8 cellular contexts compared by ENCODE assay signal in genomic region chr10:76547352-76547972, GRCh38.
DNase-seq lines count a peak whose midpoint lies in the region; ATAC-seq and TF ChIP-seq lines count a peak whose summit lies in the region.

No MANE protein-coding gene starts in this region.

- H3K9ac ChIP-seq in fibroblast of lung (ENCODE audit: insufficient read depth, low read length), result no peak overlapping the region

- no peaks in the 10 kb centered on the region for H3K27me3 ChIP-seq in fibroblast of lung (ENCODE audit: control insufficient read depth, insufficient read depth, low read length)

- H3K4me3 ChIP-seq in fibroblast of lung (replicated peaks in 1 of 4; ENCODE audit: control extremely low read depth in 1 of 4, insufficient read depth in 1 of 4, low read depth in 3 of 4, low read length in 4 of 4), result peak overlapping the region in 1 of 4 experiments; percentile 17

- CTCF ChIA-PET in activated CD8-positive, alpha-beta memory T cell treated with anti-CD3 and anti-CD28 coated beads, Interleukin-2, amount 10 ng/mL, durations not matched to agents 7 days and 5 days (lab: Charles Lee), result interaction anchor here (0.8 to 1.3 kb wide), 2 partner anchors 8 to 458 kb away, joined by 3 read pairs; no protein-coding TSS in a partner anchor

- H3K27ac ChIP-seq in fibroblast of lung (ENCODE audit: insufficient read depth, low read length), result no peak overlapping the region

- DNase-seq in Ammon's horn (ENCODE audit: low spot score), result peak; percentile 86
- peak; percentile 42 for DNase-seq in HS-5 (ENCODE audit: low read depth)
- DNase-seq in NCI-H748 treated with DMSO at 0.1 percent for 48 hours (lab: John Stamatoyannopoulos, UW), result peak; percentile 70
- peak; percentile 61 for DNase-seq in activated CD8-positive, alpha-beta memory T cell treated with anti-CD3 and anti-CD28 coated beads, Interleukin-2, amount 10 ng/mL, durations not matched to agents 7 days and 5 days
- DNase-seq in fibroblast of lung (ENCODE audit: low read depth in 2 of 2), result peak; percentile 69 to 87
- DNase-seq in type B pancreatic cell (ENCODE audit: extremely low spot score, unreplicated experiment), result peak; percentile 83

- ATAC-seq in GM18868 (IDR thresholded peaks at IDR 0.05; ENCODE audit: unreplicated experiment), result peak; percentile 82
- ATAC-seq in activated CD8-positive, alpha-beta memory T cell treated with anti-CD3 and anti-CD28 coated beads, Interleukin-2, amount 10 ng/mL, durations not matched to agents 7 days and 5 days, result no peak

- no peaks in the 10 kb centered on the region for H3K9me3 Mint-ChIP-seq in activated CD8-positive, alpha-beta memory T cell treated with anti-CD3 and anti-CD28 coated beads, Interleukin-2, amount 10 ng/mL, durations not matched to agents 7 days and 5 days (ENCODE audit: low read depth)
- H3K9me3 Mint-ChIP-seq in nephron (no peaks in the 10 kb centered on the region), type B pancreatic cell (no peaks in the 10 kb centered on the region)

- no peaks in the 10 kb centered on the region for H4K20me1 ChIP-seq in fibroblast of lung (ENCODE audit: control insufficient read depth, extremely low read depth, insufficient read depth, low read length)

- peak overlapping the region; percentile 20 for H2AFZ ChIP-seq in fibroblast of lung (ENCODE audit: low read length)

- peaks cover 2% of the 10 kb centered on the region for H3K4me1 ChIP-seq in fibroblast of lung (ENCODE audit: control insufficient read depth, extremely low read depth, insufficient read depth, low read length)

- TF ChIP-seq CTCF in fibroblast of lung (conservative IDR thresholded peaks at IDR 0.05 in 1 of 2, IDR thresholded peaks at IDR 0.05 in 1 of 2; ENCODE audit: low read depth in 1 of 2, low read length in 2 of 2), result peak; percentile 73 to 79
- TF ChIP-seq CTCF in nephron (IDR thresholded peaks at IDR 0.05; ENCODE audit: unreplicated experiment in 3 of 3), result peak; percentile 81 to 92 (median 88)
- TF ChIP-seq CTCF in type B pancreatic cell (conservative IDR thresholded peaks at IDR 0.05), result peak; percentile 90

- no peaks in the 10 kb centered on the region for H3K27me3 Mint-ChIP-seq in activated CD8-positive, alpha-beta memory T cell treated with anti-CD3 and anti-CD28 coated beads, Interleukin-2, amount 10 ng/mL, durations not matched to agents 7 days and 5 days
- H3K27me3 Mint-ChIP-seq in nephron (ENCODE audit: low read depth) (peaks cover 6% of the 10 kb centered on the region), type B pancreatic cell (peaks cover 55% of the 10 kb centered on the region)

- H3K4me1 Mint-ChIP-seq in activated CD8-positive, alpha-beta memory T cell treated with anti-CD3 and anti-CD28 coated beads, Interleukin-2, amount 10 ng/mL, durations not matched to agents 7 days and 5 days, result no peaks in the 10 kb centered on the region
- H3K4me1 Mint-ChIP-seq in nephron, result peaks cover 63% of the 10 kb centered on the region
- H3K4me1 Mint-ChIP-seq in type B pancreatic cell (ENCODE audit: unreplicated experiment), result peaks cover 49% of the 10 kb centered on the region

- H3K36me3 ChIP-seq in fibroblast of lung (ENCODE audit: control insufficient read depth, insufficient read depth, low read length), result no peaks in the 10 kb centered on the region

- no peaks in the 10 kb centered on the region for H3K36me3 Mint-ChIP-seq in activated CD8-positive, alpha-beta memory T cell treated with anti-CD3 and anti-CD28 coated beads, Interleukin-2, amount 10 ng/mL, durations not matched to agents 7 days and 5 days
- H3K36me3 Mint-ChIP-seq in nephron (ENCODE audit: low read depth) (no peaks in the 10 kb centered on the region), type B pancreatic cell (peaks cover 3% of the 10 kb centered on the region)

- H3K4me2 ChIP-seq in fibroblast of lung (ENCODE audit: extremely low read depth, insufficient read depth, low read length), result peak overlapping the region; percentile 0

- H3K9me3 ChIP-seq in fibroblast of lung (ENCODE audit: control insufficient read depth, insufficient read depth, low read depth, low read length), result no peaks in the 10 kb centered on the region

- no peaks in the 10 kb centered on the region for H3K79me2 ChIP-seq in fibroblast of lung (ENCODE audit: control insufficient read depth, insufficient read depth, low read length)

- no peak overlapping the region for H3K27ac Mint-ChIP-seq in activated CD8-positive, alpha-beta memory T cell treated with anti-CD3 and anti-CD28 coated beads, Interleukin-2, amount 10 ng/mL, durations not matched to agents 7 days and 5 days
- H3K27ac Mint-ChIP-seq in nephron (peak overlapping the region; percentile 1 to 84 (median 71)), type B pancreatic cell (no peak overlapping the region)

- H3K4me3 Mint-ChIP-seq in activated CD8-positive, alpha-beta memory T cell treated with anti-CD3 and anti-CD28 coated beads, Interleukin-2, amount 10 ng/mL, durations not matched to agents 7 days and 5 days, result no peak overlapping the region
- peak overlapping the region in 1 of 3 experiments; percentile 8 for H3K4me3 Mint-ChIP-seq in nephron
- H3K4me3 Mint-ChIP-seq in type B pancreatic cell, result no peak overlapping the region

Comparison
In these comparisons a context has a peak if more than half of its experiments do, and no peak if none do; other contexts are left out.
1. H3K27ac Mint-ChIP-seq: peak in nephron (3 of 3); none in activated CD8-positive, alpha-beta memory T cell treated with anti-CD3 and anti-CD28 coated beads, Interleukin-2, amount 10 ng/mL, durations not matched to agents 7 days and 5 days (single experiment) and type B pancreatic cell (single experiment).
2. Peak in every context shown above with its lines, with median percentiles within 50 percentile points of each other: DNase-seq and CTCF ChIP-seq.